14 cellular contexts compared by ENCODE assay signal in genomic region chr13:44271915-44272341, GRCh38.
DNase-seq lines count a peak whose midpoint lies in the region; ATAC-seq and TF ChIP-seq lines count a peak whose summit lies in the region.
"Had no signal": no experiment of that assay in that cellular context is flagged by ENCODE, and none has a peak within 500 bp of the region (broad histone marks: within the 10 kb centered on the region; RNA-seq: fewer than 3 reads in every experiment).

No MANE protein-coding gene starts in this region.

- no peak overlapping the region for H2AK5ac ChIP-seq in neuronal stem cell (ENCODE audit: low read depth, low read length)

- intact Hi-C loops in MCF 10A (cut with micrococcal nuclease) (no loop called here), mammary epithelial cell (cut with micrococcal nuclease) (no loop called here), vagina (cut with DNase I) (loop anchor here (5.0 to 10.0 kb wide), 3 partner anchors 35 to 217 kb away; no protein-coding TSS in a partner anchor)

- no peak for ATAC-seq in HG03432 (IDR thresholded peaks at IDR 0.05; ENCODE audit: unreplicated experiment)
- no peak for ATAC-seq in HG02623 (IDR thresholded peaks at IDR 0.05; ENCODE audit: unreplicated experiment)
- ATAC-seq: HepG2 had no signal

- dilution Hi-C loops in mammary epithelial cell (cut with HindIII; ENCODE audit: low sequenced_read_pairs): loop anchor here (5.0 kb wide), 1 partner anchor 35 kb away; no protein-coding TSS in a partner anchor

- no peaks in the 10 kb centered on the region for H3K79me2 ChIP-seq in mammary epithelial cell (ENCODE audit: insufficient read depth, low read length)

- H2AFZ ChIP-seq in mammary epithelial cell (ENCODE audit: low read depth, low read length) (no peak overlapping the region), neuronal stem cell (ENCODE audit: low read length) (no peak overlapping the region)

- no peak overlapping the region for H4K91ac ChIP-seq in neuronal stem cell (ENCODE audit: low read depth, low read length, poor library complexity)

- H3K4me1 Mint-ChIP-seq in MCF 10A (ENCODE audit: insufficient read depth, unreplicated experiment): peaks cover 62% of the 10 kb centered on the region

- 83% methylated on average over 1 of the region's 1 CpG for WGBS in mammary epithelial cell (ENCODE audit: low coverage, missing lambda C conversion rate)
- no CpG with 5 or more reads among the region's 1 CpG for WGBS in neuronal stem cell (ENCODE audit: extremely low coverage in 2 of 2, insufficient read length in 2 of 2, insufficient replicate concordance in 1 of 2), 2 donors

- H3K9me3 Mint-ChIP-seq in MCF 10A (ENCODE audit: unreplicated experiment): no peaks in the 10 kb centered on the region

- H3K4me1 ChIP-seq in mammary epithelial cell (ENCODE audit: insufficient read depth, low read length): no peaks in the 10 kb centered on the region
- peaks cover 0 to 2% of the 10 kb centered on the region in 2 donors for H3K4me1 ChIP-seq in neuronal stem cell (ENCODE audit: control insufficient read depth in 2 of 2, insufficient read depth in 1 of 2, low read depth in 1 of 2, low read length in 2 of 2)
- H3K4me1 ChIP-seq in vagina: peaks cover 33% of the 10 kb centered on the region

- H3K18ac ChIP-seq in neuronal stem cell (ENCODE audit: low read length): peak overlapping the region; percentile 29

- H3K9ac ChIP-seq in mammary epithelial cell (ENCODE audit: insufficient read depth, low read length) (no peak overlapping the region), neuronal stem cell (ENCODE audit: low read depth, low read length, poor library complexity) (no peak overlapping the region)

- DNase-seq in MCF 10A (ENCODE audit: unreplicated experiment): no peak
- DNase-seq in mammary epithelial cell: no peak
- peak; percentile 57 for DNase-seq in fibroblast of peridontal ligament (ENCODE audit: extremely low read depth)
- no peak for DNase-seq in neuronal stem cell (ENCODE audit: low spot score)
- no peak for DNase-seq in vagina (ENCODE audit: extremely low spot score in 2 of 2)
- DNase-seq in DMS 273 (lab: John Stamatoyannopoulos, UW; ENCODE audit: unreplicated experiment): no peak
- DNase-seq: activated CD4-positive, alpha-beta T cell treated with anti-CD3 and anti-CD28 coated beads for 48 hours; AML-193; NCI-H2171 treated with DMSO at 0.1 percent for 48 hours; stimulated activated CD4-positive, alpha-beta T cell treated with anti-CD3 and anti-CD28 coated beads, Interleukin-1b, Interleukin-23, amount 100 ng/mL, for 48 hours had no signal

- no peak overlapping the region for H3K4ac ChIP-seq in neuronal stem cell (ENCODE audit: low read length)

- POLR2A ChIA-PET in MCF 10A (lab: Yijun Ruan, JAX): interaction anchor here (1.8 to 4.9 kb wide), 5 partner anchors 28 to 163 kb away, joined by 7 to 82 read pairs (median 14); no protein-coding TSS in a partner anchor

- H3K23ac ChIP-seq in neuronal stem cell (ENCODE audit: low read depth, low read length, poor library complexity): no peak overlapping the region

- H3K27me3 Mint-ChIP-seq in MCF 10A (ENCODE audit: insufficient read depth, unreplicated experiment): no peaks in the 10 kb centered on the region

- H3K27ac ChIP-seq in mammary epithelial cell (ENCODE audit: insufficient read depth, low read depth, low read length) (no peak overlapping the region), neuronal stem cell (replicated peaks; ENCODE audit: low read length) (no peak overlapping the region), vagina (peak overlapping the region; percentile 87)

- no peaks in the 10 kb centered on the region for H4K20me1 ChIP-seq in mammary epithelial cell (ENCODE audit: insufficient read depth, low read length)

- H3K4me2 ChIP-seq in mammary epithelial cell (ENCODE audit: insufficient read depth, low read depth, low read length) (no peak overlapping the region), neuronal stem cell (ENCODE audit: insufficient read depth, low read length, poor library complexity, severe bottlenecking) (no peak overlapping the region)

- BruUV-seq in MCF 10A (replicated peaks; lab: Mats Ljungman, UMichigan): no TSS peak
- BruUV-seq in mammary epithelial cell (replicated peaks; lab: Mats Ljungman, UMichigan): no TSS peak

- H3K4me3 Mint-ChIP-seq in MCF 10A (ENCODE audit: unreplicated experiment): no peak overlapping the region

- H3K79me1 ChIP-seq in neuronal stem cell (ENCODE audit: low read depth, low read length): peaks cover 2% of the 10 kb centered on the region

- H2BK120ac ChIP-seq in neuronal stem cell (ENCODE audit: low read depth, low read length): no peak overlapping the region

- H3K36me3 ChIP-seq in mammary epithelial cell (ENCODE audit: insufficient read depth, low read length) (no peaks in the 10 kb centered on the region), neuronal stem cell (replicated peaks in 1 of 2; ENCODE audit: control insufficient read depth in 2 of 2, insufficient read depth in 2 of 2, low read length in 2 of 2) (no peaks in the 10 kb centered on the region), vagina (no peaks in the 10 kb centered on the region)

- no peak overlapping the region for H4K8ac ChIP-seq in neuronal stem cell (ENCODE audit: low read depth, low read length)

- peak overlapping the region; percentile 97 for H3K27ac Mint-ChIP-seq in MCF 10A (ENCODE audit: low read depth, unreplicated experiment)

- H3K27me3 ChIP-seq in mammary epithelial cell (ENCODE audit: insufficient read depth, low read length) (no peaks in the 10 kb centered on the region), neuronal stem cell (ENCODE audit: control insufficient read depth in 3 of 3, insufficient read depth in 3 of 3, low read depth in 1 of 3, low read length in 3 of 3) (no peaks in the 10 kb centered on the region), vagina (no peaks in the 10 kb centered on the region)

- H3K36me3 Mint-ChIP-seq in MCF 10A (ENCODE audit: insufficient read depth, unreplicated experiment): peaks cover 12% of the 10 kb centered on the region

- in situ Hi-C loops in mammary epithelial cell (cut with MboI; ENCODE audit: low sequenced_read_pairs in 2 of 2): no loop called here

- no peak for TF ChIP-seq CTCF in MCF 10A (IDR thresholded peaks at IDR 0.05; ENCODE audit: unreplicated experiment)
- no peak for TF ChIP-seq CTCF in mammary epithelial cell (conservative IDR thresholded peaks at IDR 0.05 in 1 of 2, IDR thresholded peaks at IDR 0.05 in 1 of 2; ENCODE audit: extremely low read depth in 1 of 2, insufficient read depth in 1 of 2, low read depth in 1 of 2, low read length in 2 of 2)
- no peak for TF ChIP-seq CTCF in vagina (IDR thresholded peaks at IDR 0.05)

- H2BK15ac ChIP-seq in neuronal stem cell (ENCODE audit: low read length): no peak overlapping the region

- H3K14ac ChIP-seq in neuronal stem cell (ENCODE audit: low read length): no peak overlapping the region

- H2BK5ac ChIP-seq in neuronal stem cell (ENCODE audit: low read length): no peak overlapping the region

- no peak overlapping the region for H2BK12ac ChIP-seq in neuronal stem cell (ENCODE audit: low read length)

- H3K4me3 ChIP-seq in mammary epithelial cell (replicated peaks in 1 of 3; ENCODE audit: insufficient read depth in 1 of 3, low read depth in 2 of 3, low read length in 3 of 3) (no peak overlapping the region), neuronal stem cell (ENCODE audit: low read length in 2 of 2) (no peak overlapping the region), vagina (no peak overlapping the region)
- H3K4me3 ChIP-seq: lung had no signal

- no peak for TF ChIP-seq POLR2A in vagina (IDR thresholded peaks at IDR 0.05)

- CTCF ChIA-PET in MCF 10A (lab: Yijun Ruan, JAX): interaction anchor here (0.6 to 1.3 kb wide), 2 partner anchors 9 to 19 kb away, joined by 3 to 7 read pairs; no protein-coding TSS in a partner anchor
- CTCF ChIA-PET in mammary epithelial cell (lab: Charles Lee; ENCODE audit: low non-redundant PET): no interaction called here

- H3K9me3 ChIP-seq in mammary epithelial cell (replicated peaks; ENCODE audit: insufficient read depth, low read length): no peaks in the 10 kb centered on the region
- peaks cover 0 to under 1% of the 10 kb centered on the region in 2 donors for H3K9me3 ChIP-seq in neuronal stem cell (replicated peaks in 1 of 2; ENCODE audit: control insufficient read depth in 2 of 2, insufficient read depth in 1 of 2, low read depth in 1 of 2, low read length in 2 of 2)
- H3K9me3 ChIP-seq in vagina: no peaks in the 10 kb centered on the region
